Comparison of ENCODE assay signal across 11 cellular contexts in the genomic region with DNA sequence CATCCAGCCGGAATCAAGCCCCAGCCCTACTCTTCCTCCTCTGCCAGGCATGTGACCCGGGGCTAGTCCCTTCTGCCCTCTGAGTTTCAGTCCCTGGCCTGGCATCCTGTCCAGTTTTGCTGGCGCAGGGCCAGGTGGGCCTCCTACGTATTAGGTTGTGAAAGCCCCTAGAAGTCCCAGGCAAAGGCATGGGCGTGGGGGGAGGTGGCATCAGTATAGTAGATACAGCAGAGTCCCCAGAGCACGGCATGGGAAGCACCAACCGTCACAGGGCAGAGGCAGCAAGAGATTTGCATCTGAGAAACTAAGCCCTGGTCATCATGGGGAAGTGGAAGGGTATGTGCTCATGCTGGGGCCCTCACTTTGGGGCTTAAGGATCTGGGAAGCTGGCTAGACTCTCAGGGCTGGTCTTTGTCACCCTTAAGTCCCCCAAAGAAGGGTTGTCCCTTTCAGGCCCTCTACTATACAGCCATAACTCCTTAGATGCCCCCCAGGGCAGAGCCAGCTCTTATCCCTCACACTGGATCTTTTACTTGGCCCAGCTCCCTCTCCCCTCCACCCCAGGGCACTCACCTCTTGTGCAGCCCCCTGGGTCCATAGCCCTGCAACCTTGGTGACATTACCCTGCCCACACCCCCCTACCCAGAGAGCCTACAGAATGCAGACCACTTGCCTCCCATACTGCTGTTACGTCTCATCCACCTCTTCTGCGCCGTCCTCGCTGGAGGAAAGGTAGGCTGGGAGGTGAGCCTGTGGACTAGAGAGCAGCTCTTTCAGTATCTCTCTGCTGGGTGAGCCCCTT. TPM values are rescaled to one million over a fixed set of nuclear protein-coding genes. Genes with fewer than 3 reads are reported as not detected.
DNase-seq lines count a peak whose midpoint lies in the region; ATAC-seq, FAIRE-seq and TF ChIP-seq lines count a peak whose summit lies in the region.
"Had no signal": no experiment of that assay in that cellular context is flagged by ENCODE, and none has a peak within 500 bp of the region (broad histone marks: within the 10 kb centered on the region; RNA-seq: fewer than 3 reads in every experiment).

No MANE protein-coding gene starts in this region.

- no peaks in the 10 kb centered on the region for H3K27me3 ChIP-seq in mammary epithelial cell (ENCODE audit: insufficient read depth, low read length)
- H3K27me3 ChIP-seq: right lobe of liver had no signal

- in situ Hi-C loops in mammary epithelial cell (cut with MboI; ENCODE audit: low sequenced_read_pairs in 2 of 2) = no loop called here

- H2AFZ ChIP-seq in mammary epithelial cell (ENCODE audit: low read depth, low read length) = no peak overlapping the region

- peaks cover 58% of the 10 kb centered on the region for H3K4me1 Mint-ChIP-seq in activated B cell treated with CpG ODN at 0.5 μM for 24 hours

- ATAC-seq in GM18505 (IDR thresholded peaks at IDR 0.05; ENCODE audit: unreplicated experiment) (no peak), GM21786 (IDR thresholded peaks at IDR 0.05; ENCODE audit: unreplicated experiment) (peak; percentile 43), activated B cell treated with CpG ODN at 0.5 μM for 24 hours (ENCODE audit: low read depth) (peak; percentile 67), omental fat pad (ENCODE audit: low FRiP score) (no peak)

- 78% methylated on average over 9 of the region's 11 CpGs for WGBS in mammary epithelial cell (ENCODE audit: low coverage, missing lambda C conversion rate)

- H3K4me3 Mint-ChIP-seq in activated B cell treated with CpG ODN at 0.5 μM for 24 hours = peak overlapping the region; percentile 58
- H3K4me3 Mint-ChIP-seq: HFFc6 had no signal

- H3K9me3 Mint-ChIP-seq in activated B cell treated with CpG ODN at 0.5 μM for 24 hours = no peaks in the 10 kb centered on the region
- H3K9me3 Mint-ChIP-seq: HFFc6 had no signal

- TF ChIP-seq CTCF in activated B cell treated with CpG ODN at 0.5 μM for 24 hours (IDR thresholded peaks at IDR 0.05) = no peak
- no peak for TF ChIP-seq CTCF in omental fat pad (IDR thresholded peaks at IDR 0.05)
- TF ChIP-seq CTCF in mammary epithelial cell (conservative IDR thresholded peaks at IDR 0.05 in 1 of 2, IDR thresholded peaks at IDR 0.05 in 1 of 2; ENCODE audit: extremely low read depth in 1 of 2, insufficient read depth in 1 of 2, low read depth in 1 of 2, low read length in 2 of 2) = no peak

- H3K79me2 ChIP-seq in mammary epithelial cell (ENCODE audit: insufficient read depth, low read length) = peaks cover 7% of the 10 kb centered on the region

- CTCF ChIA-PET in activated B cell treated with CpG ODN at 0.5 μM for 24 hours (lab: Charles Lee) = no interaction called here
- CTCF ChIA-PET in mammary epithelial cell (lab: Charles Lee; ENCODE audit: low non-redundant PET) = no interaction called here

- TF ChIP-seq POLR2A in GM18505 (IDR thresholded peaks at IDR 0.05; ENCODE audit: borderline replicate concordance, extremely low read depth, insufficient read depth, insufficient read length) = peak; percentile 15

- dilution Hi-C loops in mammary epithelial cell (cut with HindIII; ENCODE audit: low sequenced_read_pairs) = loop anchor here (10.0 kb wide), 1 partner anchor 56 kb away; no protein-coding TSS in a partner anchor

- H3K27me3 Mint-ChIP-seq in activated B cell treated with CpG ODN at 0.5 μM for 24 hours = no peaks in the 10 kb centered on the region

- no peaks in the 10 kb centered on the region for H4K20me1 ChIP-seq in mammary epithelial cell (ENCODE audit: insufficient read depth, low read length)

- no peaks in the 10 kb centered on the region for H3K9me3 ChIP-seq in mammary epithelial cell (replicated peaks; ENCODE audit: insufficient read depth, low read length)
- H3K9me3 ChIP-seq: right lobe of liver had no signal

- no peak for DNase-seq in activated B cell treated with CpG ODN at 0.5 μM for 24 hours
- peak; percentile 53 for DNase-seq in omental fat pad (ENCODE audit: low spot score)
- no peak for DNase-seq in mammary epithelial cell
- no peak for DNase-seq in urothelium cell line (ENCODE audit: low spot score)
- no peak for DNase-seq in NCI-H1930 (lab: John Stamatoyannopoulos, UW)
- DNase-seq: effector CD8-positive, alpha-beta T cell; HFFc6; right lobe of liver had no signal

- no peak overlapping the region for H3K4me3 ChIP-seq in mammary epithelial cell (replicated peaks in 1 of 3; ENCODE audit: insufficient read depth in 1 of 3, low read depth in 2 of 3, low read length in 3 of 3)
- H3K4me3 ChIP-seq: right lobe of liver had no signal

- FAIRE-seq in urothelium cell line (lab: Jason Lieb, UNC) = no peak
- FAIRE-seq: islet of Langerhans had no signal

- H3K36me3 Mint-ChIP-seq in activated B cell treated with CpG ODN at 0.5 μM for 24 hours (ENCODE audit: low read depth) = peaks cover 33% of the 10 kb centered on the region

- POLR2A ChIA-PET in activated B cell treated with CpG ODN at 0.5 μM for 24 hours (lab: Charles Lee) = interaction anchor here (0.9 to 6.2 kb wide), 7 partner anchors 11 to 64 kb away, joined by 3 to 35 read pairs (median 4); a partner anchor contains a TSS

- H3K36me3 ChIP-seq in mammary epithelial cell (ENCODE audit: insufficient read depth, low read length) = no peaks in the 10 kb centered on the region
- H3K36me3 ChIP-seq: right lobe of liver had no signal

- intact Hi-C loops in activated B cell treated with CpG ODN at 0.5 μM for 24 hours (cut with micrococcal nuclease) = loop anchor here (2.0 kb wide), 1 partner anchor 16 kb away; no protein-coding TSS in a partner anchor
- intact Hi-C loops in mammary epithelial cell (cut with micrococcal nuclease) = no loop called here

- H3K27ac ChIP-seq in mammary epithelial cell (ENCODE audit: insufficient read depth, low read depth, low read length) = no peak overlapping the region
- H3K27ac ChIP-seq: right lobe of liver had no signal

- no peak overlapping the region for H3K9ac ChIP-seq in mammary epithelial cell (ENCODE audit: insufficient read depth, low read length)

- H3K4me1 ChIP-seq in mammary epithelial cell (ENCODE audit: insufficient read depth, low read length) = peaks cover 12% of the 10 kb centered on the region
- H3K4me1 ChIP-seq: right lobe of liver had no signal

- no TSS peak for BruUV-seq in mammary epithelial cell (replicated peaks; lab: Mats Ljungman, UMichigan)

- no peak overlapping the region for H3K4me2 ChIP-seq in mammary epithelial cell (ENCODE audit: insufficient read depth, low read depth, low read length)

- peak overlapping the region; percentile 93 for H3K27ac Mint-ChIP-seq in activated B cell treated with CpG ODN at 0.5 μM for 24 hours
- H3K27ac Mint-ChIP-seq: HFFc6 had no signal

RNA-seq across cellular contexts. Expression of a gene that starts 11.3 kb away (rescaled TPM):
- total RNA-seq in activated B cell treated with CpG ODN at 0.5 μM for 24 hours (79.8 and 98.6 TPM in 2 replicates), omental fat pad (100 to 1,000 TPM in 1 of 4 donors, 10 to 100 TPM in 3; 17.4 to 113 (median 33.6) TPM), mammary epithelial cell (10 to 100 TPM; 21.3 to 42.3 TPM)
- polyA plus RNA-seq in mammary epithelial cell = 24.6 TPM
- polyA minus RNA-seq in mammary epithelial cell = 63.5 TPM

RNA-seq across cellular contexts. Expression of a gene that starts 14.2 kb away (rescaled TPM):
- total RNA-seq in activated B cell treated with CpG ODN at 0.5 μM for 24 hours = 93.8 and 98.4 TPM in 2 replicates
- 10 to 100 TPM; 30.8 to 61.5 (median 45.4) TPM for total RNA-seq in omental fat pad
- total RNA-seq in mammary epithelial cell = 10 to 100 TPM; 17.8 to 42.1 TPM
- polyA plus RNA-seq in mammary epithelial cell = 31.4 TPM
- 19.6 TPM for polyA minus RNA-seq in mammary epithelial cell

Comparison
In these comparisons a context has a peak if more than half of its experiments do, and no peak if none do; other contexts are left out.
1. ATAC-seq: peak in GM21786 (single experiment) and activated B cell treated with CpG ODN at 0.5 μM for 24 hours (single experiment); none in GM18505 (single experiment) and omental fat pad (single experiment).